8 cellular contexts compared by ENCODE assay signal in genomic region chr3:53166781-53167291, GRCh38. TPM values are rescaled to one million over a fixed set of nuclear protein-coding genes. Genes with fewer than 3 reads are reported as not detected.
DNase-seq lines count a peak whose midpoint lies in the region; ATAC-seq and TF ChIP-seq lines count a peak whose summit lies in the region.

No MANE protein-coding gene starts in this region.

- ATAC-seq in CD8-positive, alpha-beta T cell = no peak

- H2AFZ ChIP-seq in OCI-LY7 (ENCODE audit: low read length) = no peak overlapping the region

- peak; percentile 47 for DNase-seq in GM04503 (ENCODE audit: low read depth)
- DNase-seq in OCI-LY7 (ENCODE audit: low spot score) = no peak
- peak; percentile 65 for DNase-seq in fibroblast of gingiva (ENCODE audit: low read depth)
- peak; percentile 77 for DNase-seq in pons (ENCODE audit: low spot score)
- no peak for DNase-seq in cortex of kidney (lab: John Stamatoyannopoulos, UW)
- no peak for DNase-seq in NK-92 treated with Interleukin-12 subunit alpha and Interleukin-12 subunit beta, amount 100 ng/mL, for 24 hours (lab: John Stamatoyannopoulos, UW)
- DNase-seq in NCI-H524 treated with DMSO at 0.1 percent for 48 hours (lab: John Stamatoyannopoulos, UW) = no peak
- DNase-seq in CD8-positive, alpha-beta T cell = no peak

- H3K9me2 ChIP-seq in OCI-LY7 (ENCODE audit: insufficient read depth, low read length) = no peaks in the 10 kb centered on the region

- peaks cover 49% of the 10 kb centered on the region for H3K4me1 Mint-ChIP-seq in CD8-positive, alpha-beta T cell (ENCODE audit: low read depth)

- no TSS peak for BruUV-seq in OCI-LY7 (replicated peaks; lab: Mats Ljungman, UMichigan)

- H3K4me1 ChIP-seq in OCI-LY7 (ENCODE audit: insufficient read depth, low read length, poor library complexity, severe bottlenecking) = peaks cover 91% of the 10 kb centered on the region
- H3K4me1 ChIP-seq in CD8-positive, alpha-beta T cell (ENCODE audit: insufficient read depth, low read length) = peaks cover 19% of the 10 kb centered on the region

- H3K27me3 ChIP-seq in CD8-positive, alpha-beta T cell (ENCODE audit: insufficient read depth, low read length) = no peaks in the 10 kb centered on the region

- intact Hi-C loops in OCI-LY7 (cut with micrococcal nuclease; ENCODE audit: unreplicated experiment) = no loop called here
- intact Hi-C loops in CD8-positive, alpha-beta T cell (cut with DNase I, micrococcal nuclease) = loop anchor here in 1 of 2 experiments (10.0 kb wide), 1 partner anchor 88 kb away; the partner anchor contains the start of gene TKT

- H3K79me2 ChIP-seq in OCI-LY7 (ENCODE audit: insufficient read depth, low read depth, low read length) = peaks cover 100% of the 10 kb centered on the region

- peaks cover 68% of the 10 kb centered on the region; the same call in 1 of the 2 replicates for H3K36me3 ChIP-seq in OCI-LY7 (ENCODE audit: insufficient read depth, low read length)
- no peaks in the 10 kb centered on the region for H3K36me3 ChIP-seq in CD8-positive, alpha-beta T cell (ENCODE audit: insufficient read depth, low read length)

- no peak overlapping the region for H3K4me3 Mint-ChIP-seq in CD8-positive, alpha-beta T cell

- CTCF ChIA-PET in OCI-LY7 (lab: Charles Lee; ENCODE audit: unreplicated experiment) = no interaction called here
- CTCF ChIA-PET in CD8-positive, alpha-beta T cell (lab: Charles Lee) = interaction anchor here (1.3 kb wide), 1 partner anchor 52 kb away, joined by 3 read pairs; no protein-coding TSS in a partner anchor

- peak overlapping the region; percentile 94 for H3K27ac ChIP-seq in OCI-LY7 (ENCODE audit: low read depth, low read length, poor library complexity, severe bottlenecking)
- H3K27ac ChIP-seq in CD8-positive, alpha-beta T cell (ENCODE audit: low read depth, low read length) = no peak overlapping the region

- no peak for TF ChIP-seq CTCF in OCI-LY7 (conservative IDR thresholded peaks at IDR 0.05; ENCODE audit: low read length)
- no peak for TF ChIP-seq CTCF in CD8-positive, alpha-beta T cell (IDR thresholded peaks at IDR 0.05)

- H3K4me3 ChIP-seq in OCI-LY7 (ENCODE audit: low read depth, low read length, poor library complexity, severe bottlenecking) = peak overlapping the region; percentile 53
- no peak overlapping the region for H3K4me3 ChIP-seq in CD8-positive, alpha-beta T cell (ENCODE audit: low read depth, low read length)

- peaks cover 8% of the 10 kb centered on the region for H3K36me3 Mint-ChIP-seq in CD8-positive, alpha-beta T cell

- H3K27ac Mint-ChIP-seq in CD8-positive, alpha-beta T cell = no peak overlapping the region

- peak overlapping the region; percentile 91 for H3K4me2 ChIP-seq in OCI-LY7 (ENCODE audit: low read length)

- no peaks in the 10 kb centered on the region for H3K9me3 Mint-ChIP-seq in CD8-positive, alpha-beta T cell

- H4K20me1 ChIP-seq in OCI-LY7 (ENCODE audit: insufficient read depth, low read length) = peaks cover 14% of the 10 kb centered on the region; the same call in 1 of the 2 replicates

- H3K9me3 ChIP-seq in OCI-LY7 (ENCODE audit: low read length) = no peaks in the 10 kb centered on the region
- no peaks in the 10 kb centered on the region for H3K9me3 ChIP-seq in CD8-positive, alpha-beta T cell (ENCODE audit: low read length)

- POLR2A ChIA-PET in OCI-LY7 (lab: Charles Lee) = interaction anchor here (1.3 to 1.6 kb wide), 4 partner anchors 8 to 24 kb away, joined by 4 to 7 read pairs (median 6); no protein-coding TSS in a partner anchor
- POLR2A ChIA-PET in CD8-positive, alpha-beta T cell (lab: Charles Lee) = no interaction called here

- no peaks in the 10 kb centered on the region for H3K27me3 Mint-ChIP-seq in CD8-positive, alpha-beta T cell (ENCODE audit: low read depth)

RNA-seq across cellular contexts. Expression of gene PRKCD, which starts 5.8 kb away (rescaled TPM):
- total RNA-seq in OCI-LY7 (2014; rRNA removed; shearing (Covaris generic)) = 9.5 and 13.3 TPM in 2 replicates
- 91.6 and 108 TPM in 2 replicates for total RNA-seq in OCI-LY7 (2022)
- 10 to 100 TPM; 19.6 to 20.7 TPM for total RNA-seq in CD8-positive, alpha-beta T cell

RNA-seq across cellular contexts. Expression of gene RFT1, which starts 36.6 kb away (rescaled TPM):
- 9.9 and 15.8 TPM in 2 replicates for total RNA-seq in OCI-LY7 (2014; rRNA removed; shearing (Covaris generic))
- 34.7 and 34.8 TPM in 2 replicates for total RNA-seq in OCI-LY7 (2022)
- total RNA-seq in CD8-positive, alpha-beta T cell = 1 to 10 TPM; 6.6 to 7.0 TPM

Comparison
In these comparisons a context has a peak if more than half of its experiments do, and no peak if none do; other contexts are left out.
1. DNase-seq: peak in GM04503 (single experiment), fibroblast of gingiva (single experiment) and pons (single experiment); none in OCI-LY7 (single experiment), cortex of kidney (single experiment), NK-92 treated with Interleukin-12 subunit alpha and Interleukin-12 subunit beta, amount 100 ng/mL, for 24 hours (single experiment), NCI-H524 treated with DMSO at 0.1 percent for 48 hours (single experiment) and CD8-positive, alpha-beta T cell (0 of 7).